ENCODE assay signal across 23 cellular contexts in genomic region chr2:115389024-115389423, GRCh38.
"Had no signal": no experiment of that assay in that cellular context is flagged by ENCODE, and none has a peak within 500 bp of the region (broad histone marks: within the 10 kb centered on the region; RNA-seq: fewer than 3 reads in every experiment).

No MANE protein-coding gene starts in this region.

- DNase-seq: activated CD4-positive, alpha-beta memory T cell treated with anti-CD3 and anti-CD28 coated beads, Interleukin-2, amount 10 ng/mL, durations not matched to agents 7 days and 5 days; activated CD4-positive, alpha-beta T cell treated with anti-CD3 and anti-CD28 coated beads, Interleukin-2, amount 10 ng/mL, durations not matched to agents 24 days and 14 days; activated effector memory CD4-positive, alpha-beta T cell treated with anti-CD3 and anti-CD28 coated beads, Interleukin-2, amount 50 U/mL, for 16 hours; activated naive CD4-positive, alpha-beta T cell treated with anti-CD3 and anti-CD28 coated beads, Interleukin-2, amount 10 ng/mL, durations not matched to agents 7 days and 5 days; amygdala; cerebellar nuclear complex; head of caudate nucleus; naive thymus-derived CD4-positive, alpha-beta T cell; occipital lobe; retina; sigmoid colon; stimulated activated CD4-positive, alpha-beta T cell treated with anti-CD3 and anti-CD28 coated beads, Interleukin-15, amount 100 ng/mL, for 24 hours; stimulated activated CD8-positive, alpha-beta memory T cell treated with anti-CD3 and anti-CD28 coated beads, Interleukin-4, amount 100 ng/mL, for 48 hours; stimulated activated naive B cell treated with anti-CD40 and anti-IgM and Interleukin-4, amounts not matched to agents 10 μg/mL and 1 μg/mL and 100 μg/mL, for 72 hours; transverse colon; uterus had no signal

- ATAC-seq: activated CD4-positive, CD25-positive, alpha-beta regulatory T cell treated with anti-CD3 and anti-CD28 coated beads, Interleukin-2, amount 50 U/mL, for 24 hours; gastroesophageal sphincter; naive thymus-derived CD4-positive, alpha-beta T cell; stimulated activated naive B cell treated with anti-CD40 and anti-IgM and Interleukin-4, amounts not matched to agents 10 μg/mL and 1 μg/mL and 100 μg/mL, for 72 hours had no signal

- H3K9me3 ChIP-seq: gastroesophageal sphincter, sigmoid colon, transverse colon, uterus had no signal

- H3K4me1 ChIP-seq: gastroesophageal sphincter, sigmoid colon, uterus had no signal

- H3K27ac ChIP-seq: coronary artery, epithelial cell of prostate, gastroesophageal sphincter, sigmoid colon, transverse colon, uterus, VCaP had no signal

- H3K36me3 ChIP-seq: gastroesophageal sphincter, sigmoid colon, transverse colon, uterus had no signal

- H3K27me3 ChIP-seq: gastroesophageal sphincter, sigmoid colon, transverse colon, uterus had no signal

- H3K4me3 ChIP-seq: coronary artery, gastroesophageal sphincter, lung, sigmoid colon, smooth muscle cell, transverse colon, uterus had no signal
